28 cellular contexts compared by ENCODE assay signal in the genomic region with DNA sequence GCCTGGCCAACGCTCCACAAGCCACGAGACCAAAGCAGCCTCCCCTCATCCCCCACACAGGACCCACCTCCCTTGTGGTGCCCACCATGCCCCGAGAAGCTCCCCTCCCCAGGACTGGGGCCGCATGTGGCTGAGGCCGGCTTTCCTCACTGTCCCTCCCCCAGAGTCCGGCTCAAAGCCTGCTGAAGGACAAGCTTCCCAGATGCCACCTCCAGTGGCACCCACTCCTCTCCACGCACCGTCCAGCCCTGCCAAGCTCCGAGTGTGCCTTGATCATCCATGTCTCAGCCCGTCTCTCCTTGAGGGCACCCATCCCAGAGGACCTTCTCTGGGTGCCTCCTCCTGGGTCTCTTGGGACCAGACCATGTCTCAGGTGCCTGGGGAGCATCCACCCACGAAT. TPM values are rescaled to one million over a fixed set of nuclear protein-coding genes. Genes with fewer than 3 reads are reported as not detected.
DNase-seq lines count a peak whose midpoint lies in the region; ATAC-seq, FAIRE-seq and TF ChIP-seq lines count a peak whose summit lies in the region.
"Had no signal": no experiment of that assay in that cellular context is flagged by ENCODE, and none has a peak within 500 bp of the region (broad histone marks: within the 10 kb centered on the region; RNA-seq: fewer than 3 reads in every experiment).

No MANE protein-coding gene starts in this region.

- WGBS in K562 (ENCODE audit: insufficient coverage, low coverage, missing lambda C conversion rate) = 71% methylated on average over 11 of the region's 11 CpGs
- WGBS in aorta, 2 donors = 76 to 77% methylated on average over 11 of the region's 11 CpGs
- 78 to 80% (median 79%) methylated on average over 11 of the region's 11 CpGs for WGBS in psoas muscle, 3 donors

- H4K20me1 ChIP-seq in K562 (replicated peaks; ENCODE audit: control insufficient read depth, insufficient read depth, low read length) = no peaks in the 10 kb centered on the region

- TF ChIP-seq RAD21 in K562 (CRISPR knock-in tag; conservative IDR thresholded peaks at IDR 0.05 in 1 of 2, IDR thresholded peaks at IDR 0.05 in 1 of 2) = no peak

- H3K27ac ChIP-seq in K562 (ENCODE audit: extremely low read depth, low read depth, low read length) (no peak overlapping the region), aorta (ENCODE audit: low read depth in 1 of 2, low read length in 2 of 2) (no peak overlapping the region), psoas muscle (no peak overlapping the region)
- H3K27ac ChIP-seq: breast epithelium, gastroesophageal sphincter, parathyroid adenoma, right lobe of liver, RWPE1, SJSA1, transverse colon had no signal

- H3K4me3 ChIP-seq in K562 (no peak overlapping the region), aorta (ENCODE audit: low read length in 2 of 2) (no peak overlapping the region), psoas muscle (no peak overlapping the region)
- H3K4me3 ChIP-seq: breast epithelium, gastroesophageal sphincter, right lobe of liver, SJSA1, transverse colon had no signal

- TF ChIP-seq EP300 in K562 (IDR thresholded peaks at IDR 0.05; ENCODE audit: low read length) = no peak

- TF ChIP-seq POLR2A in K562 (conservative IDR thresholded peaks at IDR 0.05) = no peak

- no peaks in the 10 kb centered on the region for H3K79me2 ChIP-seq in K562 (ENCODE audit: control insufficient read depth, insufficient read depth, low read length)
- H3K79me2 ChIP-seq: parathyroid adenoma had no signal

- peaks cover 6% of the 10 kb centered on the region for H3K36me3 Mint-ChIP-seq in natural killer cell treated with Interleukin-12 subunit alpha and Interleukin-12 subunit beta and Interleukin-15 and Interleukin-18, amount 100 ng/mL, for 72 hours

- 0 out of 2 replicates have a peak, but pooled peaks cover 2% of the 10 kb centered on the region for H3K9me3 ChIP-seq in K562 (replicated peaks; ENCODE audit: control insufficient read depth, insufficient read depth, low read depth, low read length)
- H3K9me3 ChIP-seq in aorta (ENCODE audit: control insufficient read depth, low read length) = no peaks in the 10 kb centered on the region
- H3K9me3 ChIP-seq in psoas muscle = no peaks in the 10 kb centered on the region
- H3K9me3 ChIP-seq: right lobe of liver, SJSA1, transverse colon had no signal

- CTCF ChIA-PET in K562 (lab: Yijun Ruan, JAX; ENCODE audit: low intra/inter-chr PET ratio) = no interaction called here

- peaks cover 0 to 7% of the 10 kb centered on the region in 2 donors for H3K27me3 Mint-ChIP-seq in natural killer cell treated with Interleukin-12 subunit alpha and Interleukin-12 subunit beta and Interleukin-15 and Interleukin-18, amount 100 ng/mL, for 72 hours
- H3K27me3 Mint-ChIP-seq: activated naive CD4-positive, alpha-beta T cell treated with anti-CD3 and anti-CD28 coated beads, Interleukin-2, amount 50 U/mL, for 24 hours; CD4-positive, CD25-positive, alpha-beta regulatory T cell had no signal

- H2AFZ ChIP-seq in K562 (ENCODE audit: low read depth, low read length) = no peak overlapping the region
- H2AFZ ChIP-seq: parathyroid adenoma had no signal

- FAIRE-seq in K562 (lab: Jason Lieb, UNC) = no peak
- FAIRE-seq: HepG2, TTC549 had no signal

- peak; percentile 33 for DNase-seq in activated CD8-positive, alpha-beta memory T cell treated with anti-CD3 and anti-CD28 coated beads for 24 hours
- no peak for DNase-seq in activated CD8-positive, alpha-beta memory T cell treated with anti-CD3 and anti-CD28 coated beads, Interleukin-2, amount 50 U/mL, for 48 hours
- DNase-seq in K562 (ENCODE audit: extremely low read depth in 1 of 4, low spot score in 3 of 4) (no peak), aorta (peak; percentile 28 to 50), psoas muscle (no peak)
- DNase-seq in natural killer cell treated with Interleukin-12 subunit alpha and Interleukin-12 subunit beta and Interleukin-15 and Interleukin-18, amount 100 ng/mL, for 72 hours (ENCODE audit: low spot score) = no peak
- no peak for DNase-seq in activated CD4-positive, CD25-positive, alpha-beta regulatory T cell treated with anti-CD3 and anti-CD28 coated beads, Interleukin-2, amount 50 U/mL, for 72 hours
- DNase-seq: 8988T; activated CD4-positive, alpha-beta T cell treated with anti-CD3 and anti-CD28 coated beads, Interleukin-2, amount 50 U/mL, for 4 hours; amygdala; CD4-positive, CD25-positive, alpha-beta regulatory T cell; MV-4-11; NCI-H2107; NCI-H446; right lobe of liver; stimulated activated CD4-positive, alpha-beta T cell treated with anti-CD3 and anti-CD28 coated beads, Interleukin-12 subunit alpha, Interleukin-12 subunit beta, amount 100 ng/mL, for 4 hours; stimulated activated CD4-positive, alpha-beta T cell treated with anti-CD3 and anti-CD28 coated beads, Interleukin-4, amount 100 ng/mL, for 1 hour; transverse colon had no signal

- H3K4me1 Mint-ChIP-seq in natural killer cell treated with Interleukin-12 subunit alpha and Interleukin-12 subunit beta and Interleukin-15 and Interleukin-18, amount 100 ng/mL, for 72 hours (ENCODE audit: low read depth in 2 of 2) = peaks cover 22 to 28% of the 10 kb centered on the region in 2 donors
- H3K4me1 Mint-ChIP-seq: activated naive CD4-positive, alpha-beta T cell treated with anti-CD3 and anti-CD28 coated beads, Interleukin-2, amount 50 U/mL, for 24 hours had no signal

- H3K4me3 Mint-ChIP-seq in natural killer cell treated with Interleukin-12 subunit alpha and Interleukin-12 subunit beta and Interleukin-15 and Interleukin-18, amount 100 ng/mL, for 72 hours = peak overlapping the region; percentile 35
- H3K4me3 Mint-ChIP-seq: activated naive CD4-positive, alpha-beta T cell treated with anti-CD3 and anti-CD28 coated beads, Interleukin-2, amount 50 U/mL, for 24 hours; activated T-helper 1 cell treated with anti-CD3 and anti-CD28 coated beads, Interleukin-12 subunit alpha, Interleukin-12 subunit beta, Interleukin-2, Interleukin-4 antibody, amounts not matched to agents 30 ng/mL and 10 ng/mL and 1 ng/mL, durations not matched to agents 14 hours and 24 hours and 36 hours; CD4-positive, CD25-positive, alpha-beta regulatory T cell had no signal

- no peaks in the 10 kb centered on the region for H3K9me3 Mint-ChIP-seq in natural killer cell treated with Interleukin-12 subunit alpha and Interleukin-12 subunit beta and Interleukin-15 and Interleukin-18, amount 100 ng/mL, for 72 hours

- no peak overlapping the region for H3K4me2 ChIP-seq in K562 (ENCODE audit: insufficient read depth, low read length)

- ATAC-seq in K562 (no peak), aorta (ENCODE audit: low FRiP score) (no peak), HG02973 (IDR thresholded peaks at IDR 0.05; ENCODE audit: unreplicated experiment) (no peak), psoas muscle (no peak)
- ATAC-seq in natural killer cell treated with Interleukin-12 subunit alpha and Interleukin-12 subunit beta and Interleukin-15 and Interleukin-18, amount 100 ng/mL, for 72 hours = no peak
- ATAC-seq: gastroesophageal sphincter had no signal

- H3K9ac ChIP-seq in K562 (ENCODE audit: insufficient read depth in 1 of 2, low read depth in 2 of 2, low read length in 2 of 2) = no peak overlapping the region; a peak in 1 of 4 replicates
- H3K9ac ChIP-seq: parathyroid adenoma had no signal

- H3K36me3 ChIP-seq in K562 (ENCODE audit: control insufficient read depth, insufficient read depth, low read length) = no peaks in the 10 kb centered on the region
- no peaks in the 10 kb centered on the region for H3K36me3 ChIP-seq in aorta (ENCODE audit: control insufficient read depth in 1 of 2, insufficient read depth in 2 of 2, low read length in 1 of 2)
- no peaks in the 10 kb centered on the region for H3K36me3 ChIP-seq in psoas muscle (ENCODE audit: insufficient read depth in 1 of 2, low read depth in 1 of 2)
- H3K36me3 ChIP-seq: breast epithelium, right lobe of liver, SJSA1, transverse colon had no signal

- no peaks in the 10 kb centered on the region for H3K27me3 ChIP-seq in K562 (ENCODE audit: control insufficient read depth in 2 of 2, insufficient read depth in 2 of 2, low read length in 2 of 2)
- no peaks in the 10 kb centered on the region for H3K27me3 ChIP-seq in aorta (ENCODE audit: control insufficient read depth in 1 of 2, insufficient read depth in 2 of 2, low read length in 1 of 2)
- H3K27me3 ChIP-seq in psoas muscle (ENCODE audit: insufficient read depth in 3 of 3, low read length in 2 of 3) = no peaks in the 10 kb centered on the region
- H3K27me3 ChIP-seq: breast epithelium, gastroesophageal sphincter, right lobe of liver, SJSA1, transverse colon had no signal

- intact Hi-C loops in K562 (cut with micrococcal nuclease) (no loop called here), aorta (cut with DNase I) (no loop called here), psoas muscle (cut with DNase I) (no loop called here)

- no peaks in the 10 kb centered on the region for H3K9me1 ChIP-seq in K562 (ENCODE audit: control insufficient read depth, insufficient read depth, low read length)

- H3K4me1 ChIP-seq in K562 (replicated peaks in 1 of 2; ENCODE audit: control insufficient read depth in 2 of 2, insufficient read depth in 2 of 2, low read length in 2 of 2) (peaks cover 0 to 13% of the 10 kb centered on the region in 2 experiments; a peak in 1 of 5 replicates), aorta (ENCODE audit: control insufficient read depth in 1 of 2, insufficient read depth in 2 of 2, low read length in 2 of 2) (no peaks in the 10 kb centered on the region), psoas muscle (no peaks in the 10 kb centered on the region)
- H3K4me1 ChIP-seq: breast epithelium, gastroesophageal sphincter, parathyroid adenoma, right lobe of liver, SJSA1, transverse colon had no signal

- BruUV-seq in K562 (replicated peaks; lab: Mats Ljungman, UMichigan) = no TSS peak

- POLR2A ChIA-PET in K562 (lab: Yijun Ruan, JAX) = interaction anchor here (0.6 to 1.4 kb wide), 3 partner anchors 9 to 172 kb away, joined by 3 to 4 read pairs (median 3); no protein-coding TSS in a partner anchor

- in situ Hi-C loops in K562 (cut with MboI) = no loop called here

- TF ChIP-seq CTCF in K562 (IDR thresholded peaks at IDR 0.05 in 2 of 3, conservative IDR thresholded peaks at IDR 0.05 in 1 of 3; ENCODE audit: insufficient read depth in 2 of 3, low read depth in 1 of 3, low read length in 3 of 3) = no peak
- no peak for TF ChIP-seq CTCF in psoas muscle (IDR thresholded peaks at IDR 0.05)

- no peak overlapping the region for H3K27ac Mint-ChIP-seq in natural killer cell treated with Interleukin-12 subunit alpha and Interleukin-12 subunit beta and Interleukin-15 and Interleukin-18, amount 100 ng/mL, for 72 hours
- H3K27ac Mint-ChIP-seq: activated naive CD4-positive, alpha-beta T cell treated with anti-CD3 and anti-CD28 coated beads, Interleukin-2, amount 50 U/mL, for 24 hours; activated T-helper 1 cell treated with anti-CD3 and anti-CD28 coated beads, Interleukin-12 subunit alpha, Interleukin-12 subunit beta, Interleukin-2, Interleukin-4 antibody, amounts not matched to agents 30 ng/mL and 10 ng/mL and 1 ng/mL, durations not matched to agents 14 hours and 24 hours and 36 hours; CD4-positive, CD25-positive, alpha-beta regulatory T cell had no signal

RNA-seq across cellular contexts. Expression of gene MXD4, which starts 58.8 kb away (rescaled TPM):
- total RNA-seq in K562 (2011; cell fraction: chromatin; rRNA removed; ENCODE audit: low replicate concordance) = 28.6 and 67.2 TPM in 2 replicates
- 27.8 and 29.2 TPM in 2 replicates for total RNA-seq in K562 (2011; cell fraction: nucleolus; rRNA removed)
- 20.9 and 26.7 TPM in 2 replicates for total RNA-seq in K562 (2011; cell fraction: nucleoplasm; rRNA removed)
- total RNA-seq in K562 (2014; rRNA removed) (8.8 and 11.2 TPM in 2 replicates), K562 (2014; rRNA removed; fragmentation: Illumina TruSeq; extraction: Trizol) (1.3 and 1.7 TPM in 2 replicates), K562 (2015; rRNA removed; fragmentation: Illumina TruSeq; extraction: Trizol) (5.9 and 6.1 TPM in 2 replicates), K562 (2021) (13.5 and 14.0 TPM in 2 replicates), aorta (10 to 100 TPM; 45.7 to 75.4 TPM), psoas muscle (10 to 100 TPM; 18.8 to 36.7 (median 35.3) TPM)
- polyA plus RNA-seq in K562 (2011; rRNA removed) (9.1 and 14.4 TPM in 2 replicates), K562 (2014; fragmentation: Illumina TruSeq; extraction: Trizol) (4.4 and 7.0 TPM in 2 replicates), K562 (2014; fragmentation: Nextera tagmentation; extraction: Ambion mirVana) (under 1 TPM; 0.06 to 0.29 TPM), K562 (2014; rRNA removed) (8.9 and 10.2 TPM in 2 replicates), aorta (10 to 100 TPM; 36.9 to 75.1 TPM), psoas muscle (10 to 100 TPM; 15.4 to 29.9 (median 23.3) TPM)
- polyA plus RNA-seq in K562 (2011; cell fraction: cytosol; rRNA removed) = 10.3 and 17.4 TPM in 2 replicates
- polyA plus RNA-seq in K562 (2011; cell fraction: nucleus; rRNA removed) = 49.5 and 56.9 TPM in 2 replicates
- 9.3 and 17.8 TPM in 2 replicates for polyA plus RNA-seq in K562 (2012)
- polyA minus RNA-seq in K562 (2011; rRNA and poly(A)+ RNA removed) = 3.4 and 3.6 TPM in 2 replicates
- 4.6 and 8.3 TPM in 2 replicates for polyA minus RNA-seq in K562 (2011; cell fraction: cytosol; rRNA and poly(A)+ RNA removed)
- polyA minus RNA-seq in K562 (2011; cell fraction: nucleus; rRNA and poly(A)+ RNA removed) = 13.1 and 22.0 TPM in 2 replicates
- 10 to 100 TPM; 13.9 to 14.5 TPM for total RNA-seq in natural killer cell treated with Interleukin-12 subunit alpha and Interleukin-12 subunit beta and Interleukin-15 and Interleukin-18, amount 100 ng/mL, for 72 hours

Comparison
In these comparisons a context has a peak if more than half of its experiments do, and no peak if none do; other contexts are left out.
1. DNase-seq: peak in activated CD8-positive, alpha-beta memory T cell treated with anti-CD3 and anti-CD28 coated beads for 24 hours (single experiment) and aorta (2 of 2); none in activated CD8-positive, alpha-beta memory T cell treated with anti-CD3 and anti-CD28 coated beads, Interleukin-2, amount 50 U/mL, for 48 hours (single experiment), K562 (0 of 4), natural killer cell treated with Interleukin-12 subunit alpha and Interleukin-12 subunit beta and Interleukin-15 and Interleukin-18, amount 100 ng/mL, for 72 hours (single experiment), activated CD4-positive, CD25-positive, alpha-beta regulatory T cell treated with anti-CD3 and anti-CD28 coated beads, Interleukin-2, amount 50 U/mL, for 72 hours (single experiment) and psoas muscle (0 of 2).